In genomic region chr6:128605961-128606360, GRCh38 we compare ENCODE assay signal across 18 cellular contexts.
A peak's percentile ranks its signal among the peaks of the same experiment; 100 is the strongest.
DNase-seq lines count a peak whose midpoint lies in the region; ATAC-seq and TF ChIP-seq lines count a peak whose summit lies in the region.
"Had no signal": no experiment of that assay in that cellular context is flagged by ENCODE, and none has a peak within 500 bp of the region (broad histone marks: within the 10 kb centered on the region; RNA-seq: fewer than 3 reads in every experiment).

No MANE protein-coding gene starts in this region.

- ATAC-seq in RWPE2 (ENCODE audit: low read depth) (peak; percentile 97), GM18873 (IDR thresholded peaks at IDR 0.05; ENCODE audit: low FRiP score, unreplicated experiment) (no peak)
- ATAC-seq: effector memory CD8-positive, alpha-beta T cell; HCT116 had no signal

- peak; percentile 11 for DNase-seq in EL
- no peak for DNase-seq in RWPE2 (ENCODE audit: low spot score)
- peak; percentile 47 for DNase-seq in fibroblast of peridontal ligament (ENCODE audit: extremely low read depth)
- peak; percentile 56 for DNase-seq in skeletal muscle cell (ENCODE audit: low read depth)
- no peak for DNase-seq in Peyer's patch
- no peak for DNase-seq in esophagus muscularis mucosa (ENCODE audit: extremely low spot score)
- DNase-seq in pons (ENCODE audit: low spot score), result no peak
- DNase-seq: activated T-cell treated with anti-CD3 and anti-CD28 coated beads for 4 hours; effector memory CD8-positive, alpha-beta T cell; left ventricle myocardium inferior; NCI-H1694 treated with DMSO at 0.1 percent for 48 hours; NCI-H748 treated with DMSO at 0.1 percent for 48 hours; retina; stimulated activated CD4-positive, alpha-beta T cell treated with anti-CD3 and anti-CD28 coated beads, Interleukin-15, amount 100 ng/mL, for 24 hours; T-helper 2 cell; WERI-Rb-1 had no signal

- intact Hi-C loops in esophagus muscularis mucosa (cut with DNase I), result no loop called here

- H3K27me3 ChIP-seq in RWPE2 (ENCODE audit: insufficient read depth, poor library complexity, severe bottlenecking), result no peaks in the 10 kb centered on the region
- no peaks in the 10 kb centered on the region for H3K27me3 ChIP-seq in Peyer's patch
- no peaks in the 10 kb centered on the region for H3K27me3 ChIP-seq in esophagus muscularis mucosa

- H3K9me3 ChIP-seq in RWPE2 (ENCODE audit: severe bottlenecking), result no peaks in the 10 kb centered on the region
- no peaks in the 10 kb centered on the region for H3K9me3 ChIP-seq in Peyer's patch
- no peaks in the 10 kb centered on the region for H3K9me3 ChIP-seq in esophagus muscularis mucosa
- H3K9me3 ChIP-seq: left ventricle myocardium inferior had no signal

- peaks cover 24% of the 10 kb centered on the region for H3K4me1 ChIP-seq in RWPE2 (ENCODE audit: insufficient read depth, poor library complexity, severe bottlenecking)
- no peaks in the 10 kb centered on the region for H3K4me1 ChIP-seq in Peyer's patch
- no peaks in the 10 kb centered on the region for H3K4me1 ChIP-seq in esophagus muscularis mucosa

- H3K27ac ChIP-seq in RWPE2 (ENCODE audit: poor library complexity, severe bottlenecking), result peak overlapping the region; percentile 95
- H3K27ac ChIP-seq in Peyer's patch, result no peak overlapping the region
- no peak overlapping the region for H3K27ac ChIP-seq in esophagus muscularis mucosa (replicated peaks in 1 of 4)
- H3K27ac ChIP-seq: left ventricle myocardium inferior, WERI-Rb-1 had no signal

- H3K36me3 ChIP-seq in RWPE2 (ENCODE audit: low read depth) (no peaks in the 10 kb centered on the region), Peyer's patch (no peaks in the 10 kb centered on the region), esophagus muscularis mucosa (no peaks in the 10 kb centered on the region)
- H3K36me3 ChIP-seq: left ventricle myocardium inferior, WERI-Rb-1 had no signal

- no peak for TF ChIP-seq EP300 in esophagus muscularis mucosa (IDR thresholded peaks at IDR 0.05)

- H3K4me3 ChIP-seq in RWPE2 (ENCODE audit: severe bottlenecking) (no peak overlapping the region), skeletal muscle cell (ENCODE audit: low read depth, low read length) (no peak overlapping the region), Peyer's patch (no peak overlapping the region), esophagus muscularis mucosa (no peak overlapping the region)
- H3K4me3 ChIP-seq: left ventricle myocardium inferior had no signal

- 74% methylated on average over 2 of the region's 2 CpGs for WGBS in esophagus muscularis mucosa

- TF ChIP-seq CTCF in RWPE2 (IDR thresholded peaks at IDR 0.05; ENCODE audit: poor library complexity, severe bottlenecking) (no peak), Peyer's patch (IDR thresholded peaks at IDR 0.05) (no peak), esophagus muscularis mucosa (IDR thresholded peaks at IDR 0.05) (no peak)

- no peak for TF ChIP-seq POLR2A in Peyer's patch (IDR thresholded peaks at IDR 0.05)
- TF ChIP-seq POLR2A in esophagus muscularis mucosa (IDR thresholded peaks at IDR 0.05; ENCODE audit: low read depth), result no peak

Comparison
In these comparisons a context has a peak if more than half of its experiments do, and no peak if none do; other contexts are left out.
1. DNase-seq: peak in EL (single experiment), fibroblast of peridontal ligament (single experiment) and skeletal muscle cell (single experiment); none in RWPE2 (single experiment), Peyer's patch (0 of 3), esophagus muscularis mucosa (single experiment) and pons (single experiment).